8 cellular contexts compared by ENCODE assay signal in genomic region chr14:104094709-104095425, GRCh38. TPM values are rescaled to one million over a fixed set of nuclear protein-coding genes. Genes with fewer than 3 reads are reported as not detected.
DNase-seq lines count a peak whose midpoint lies in the region; ATAC-seq, FAIRE-seq and TF ChIP-seq lines count a peak whose summit lies in the region.

No MANE protein-coding gene starts in this region.

- H3K36me3 ChIP-seq in HAP-1 (replicated peaks): no peaks in the 10 kb centered on the region
- H3K36me3 ChIP-seq in PC-9 (ENCODE audit: low read depth): no peaks in the 10 kb centered on the region
- no peaks in the 10 kb centered on the region for H3K36me3 ChIP-seq in pancreas

- H3K4me1 Mint-ChIP-seq in activated T-helper 17 cell treated with anti-CD3 and anti-CD28 coated beads, Interleukin-2, amount 50 U/mL, for 72 hours: peaks cover 5% of the 10 kb centered on the region

- WGBS in pancreas, 2 donors: 34 to 38% methylated on average over 34 to 35 of the region's 35 CpGs

- no peak overlapping the region for H2AFZ ChIP-seq in PC-9

- no peaks in the 10 kb centered on the region for H3K79me2 ChIP-seq in PC-9 (ENCODE audit: low read depth)

- intact Hi-C loops in PC-9 (cut with micrococcal nuclease; ENCODE audit: unreplicated experiment): loop anchor here (1.0 kb wide), 1 partner anchor 36 kb away; no protein-coding TSS in a partner anchor
- intact Hi-C loops in pancreas (cut with DNase I): loop anchor here in 1 of 3 donors (5.0 kb wide), 1 partner anchor 37 kb away; no protein-coding TSS in a partner anchor

- H3K9me3 ChIP-seq in HAP-1: no peaks in the 10 kb centered on the region
- no peaks in the 10 kb centered on the region for H3K9me3 ChIP-seq in PC-9 (ENCODE audit: insufficient read depth, low read depth)
- no peaks in the 10 kb centered on the region for H3K9me3 ChIP-seq in pancreas

- in situ Hi-C loops in HAP-1 (cut with MboI; ENCODE audit: low sequenced_read_pairs): no loop called here

- DNase-seq in AG20443 (ENCODE audit: low spot score) (peak; percentile 87), HAP-1 (ENCODE audit: low spot score in 2 of 2) (peak; percentile 17 to 89), PC-9 (peak in 1 of 2 experiments; percentile 76), fibroblast of villous mesenchyme (ENCODE audit: low read depth) (peak; percentile 21), pancreas (peak; percentile 45 to 96 (median 81)), urothelium cell line (ENCODE audit: low spot score) (peak; percentile 76)

- no peaks in the 10 kb centered on the region for H3F3A ChIP-seq in PC-9 (ENCODE audit: insufficient read depth, low read depth)

- no peaks in the 10 kb centered on the region for H3K36me3 Mint-ChIP-seq in activated T-helper 17 cell treated with anti-CD3 and anti-CD28 coated beads, Interleukin-2, amount 50 U/mL, for 72 hours (ENCODE audit: low read depth)

- peak overlapping the region; percentile 29 for H3K27ac Mint-ChIP-seq in activated T-helper 17 cell treated with anti-CD3 and anti-CD28 coated beads, Interleukin-2, amount 50 U/mL, for 72 hours

- FAIRE-seq in pancreas (lab: Jason Lieb, UNC): no peak
- FAIRE-seq in urothelium cell line (lab: Jason Lieb, UNC): no peak

- H3K4me2 ChIP-seq in PC-9: no peak overlapping the region

- H3K9me3 Mint-ChIP-seq in activated T-helper 17 cell treated with anti-CD3 and anti-CD28 coated beads, Interleukin-2, amount 50 U/mL, for 72 hours: no peaks in the 10 kb centered on the region

- H3K9me2 ChIP-seq in PC-9 (ENCODE audit: insufficient read depth): no peaks in the 10 kb centered on the region

- TF ChIP-seq CTCF in PC-9 (conservative IDR thresholded peaks at IDR 0.05): peak; percentile 91
- peak; percentile 71 for TF ChIP-seq CTCF in fibroblast of villous mesenchyme (IDR thresholded peaks at IDR 0.05; ENCODE audit: insufficient read depth, low read depth, low read length)
- TF ChIP-seq CTCF in pancreas (IDR thresholded peaks at IDR 0.05): peak; percentile 97 to 99 (median 98)

- POLR2A ChIA-PET in PC-9 (lab: Charles Lee; ENCODE audit: unreplicated experiment): no interaction called here

- H3K27me3 ChIP-seq in HAP-1 (ENCODE audit: low read depth) (no peaks in the 10 kb centered on the region; the same call in 1 of the 2 replicates), PC-9 (ENCODE audit: insufficient read depth, low read depth) (peaks cover 8% of the 10 kb centered on the region; the same call in 1 of the 2 replicates), pancreas (peaks cover 0 to 3% (median 0%) of the 10 kb centered on the region in 4 donors)

- H3K27me3 Mint-ChIP-seq in activated T-helper 17 cell treated with anti-CD3 and anti-CD28 coated beads, Interleukin-2, amount 50 U/mL, for 72 hours: no peaks in the 10 kb centered on the region

- CTCF ChIA-PET in PC-9 (lab: Charles Lee): no interaction called here

- BruUV-seq in PC-9 (replicated peaks; lab: Mats Ljungman, UMichigan): no TSS peak

- ATAC-seq in activated T-helper 17 cell treated with anti-CD3 and anti-CD28 coated beads, Interleukin-2, amount 50 U/mL, for 72 hours (replicated peaks): peak; percentile 76
- ATAC-seq in pancreas: peak; percentile 80 to 96 (median 88)
- ATAC-seq in HG02588 (IDR thresholded peaks at IDR 0.05; ENCODE audit: unreplicated experiment): no peak

- H3K27ac ChIP-seq in PC-9 (no peak overlapping the region), pancreas (no peak overlapping the region)

- no peaks in the 10 kb centered on the region for H3K4me1 ChIP-seq in HAP-1
- H3K4me1 ChIP-seq in PC-9 (replicated peaks; ENCODE audit: insufficient read depth): no peaks in the 10 kb centered on the region
- no peaks in the 10 kb centered on the region for H3K4me1 ChIP-seq in pancreas

- no peak overlapping the region for H3K4me3 Mint-ChIP-seq in activated T-helper 17 cell treated with anti-CD3 and anti-CD28 coated beads, Interleukin-2, amount 50 U/mL, for 72 hours

- H3K4me3 ChIP-seq in HAP-1: no peak overlapping the region
- no peak overlapping the region for H3K4me3 ChIP-seq in PC-9
- H3K4me3 ChIP-seq in fibroblast of villous mesenchyme (ENCODE audit: low read depth, low read length): no peak overlapping the region
- H3K4me3 ChIP-seq in pancreas: no peak overlapping the region

- H4K20me1 ChIP-seq in PC-9 (ENCODE audit: insufficient read depth): no peaks in the 10 kb centered on the region

RNA-seq across cellular contexts. Expression of gene ASPG, which starts 9.4 kb away (rescaled TPM):
- total RNA-seq in PC-9 (2021) (0.33 TPM in 1 of 2 replicates, not detected in the other), fibroblast of villous mesenchyme (not detected in 2 replicates), pancreas (under 1 TPM in 4 of 6 donors, not detected in 2; 0.16 to 0.52 (median 0.19) TPM)
- not detected for total RNA-seq in activated T-helper 17 cell treated with anti-CD3 and anti-CD28 coated beads, Interleukin-2, amount 50 U/mL, for 72 hours
- under 1 TPM; 0.27 to 0.68 TPM for polyA plus RNA-seq in pancreas

RNA-seq across cellular contexts. Expression of gene KIF26A, which starts 43.5 kb away (rescaled TPM):
- total RNA-seq in PC-9 (2021) (0.17 and 0.53 TPM in 2 replicates), fibroblast of villous mesenchyme (under 0.01 TPM in 2 replicates), pancreas (10 to 100 TPM in 2 of 6 donors, 1 to 10 TPM in 4; 5.3 to 13.2 (median 8.4) TPM)
- 1 to 10 TPM; 1.1 to 1.6 TPM for total RNA-seq in activated T-helper 17 cell treated with anti-CD3 and anti-CD28 coated beads, Interleukin-2, amount 50 U/mL, for 72 hours
- polyA plus RNA-seq in pancreas: 1 to 10 TPM; 3.6 to 4.3 TPM
